ENCODE assay signal across 8 cellular contexts in genomic region chr1:37473431-37474050, GRCh38. TPM values are rescaled to one million over a fixed set of nuclear protein-coding genes. Genes with fewer than 3 reads are reported as not detected.
DNase-seq lines count a peak whose midpoint lies in the region; ATAC-seq, FAIRE-seq and TF ChIP-seq lines count a peak whose summit lies in the region.

No MANE protein-coding gene starts in this region.

- H3K27ac ChIP-seq in endothelial cell of umbilical vein (ENCODE audit: insufficient read depth, low read depth, low read length) = peak overlapping the region; percentile 0

- no peaks in the 10 kb centered on the region for H3K9me3 ChIP-seq in endothelial cell of umbilical vein (replicated peaks; ENCODE audit: control insufficient read depth, insufficient read depth, low read length)

- no peaks in the 10 kb centered on the region for H3K9me1 ChIP-seq in endothelial cell of umbilical vein (replicated peaks; ENCODE audit: control insufficient read depth, extremely low read depth, insufficient read depth, low read length)

- intact Hi-C loops in Right ventricle myocardium superior (cut with DNase I) = no loop called here
- intact Hi-C loops in left cardiac atrium (cut with DNase I) = no loop called here
- intact Hi-C loops in endothelial cell of umbilical vein (cut with micrococcal nuclease) = loop anchor here (2.0 to 10.0 kb wide), 3 partner anchors 81 to 391 kb away; partner anchors contain the start of genes C1orf122, SNIP1 and YRDC

- H3K27me3 ChIP-seq in endothelial cell of umbilical vein (ENCODE audit: control insufficient read depth in 2 of 2, insufficient read depth in 2 of 2, low read length in 2 of 2) = no peaks in the 10 kb centered on the region

- H3K4me3 ChIP-seq in endothelial cell of umbilical vein (replicated peaks in 1 of 3; ENCODE audit: insufficient read depth in 1 of 3, low read depth in 1 of 3, low read length in 3 of 3) = peak overlapping the region in 2 of 3 experiments; percentile 41 to 69

- DNase-seq in Right ventricle myocardium superior (no peak), left cardiac atrium (no peak), UCSD-AML1 (lab: John Stamatoyannopoulos, UW; ENCODE audit: unreplicated experiment) (peak; percentile 55), endothelial cell of umbilical vein (ENCODE audit: low read depth, low spot score) (peak; percentile 32), myocyte (ENCODE audit: low read depth) (peak; percentile 31)

- POLR2A ChIA-PET in endothelial cell of umbilical vein (lab: Charles Lee) = interaction anchor here (0.6 to 4.1 kb wide), 3 partner anchors 13 to 218 kb away, joined by 3 to 27 read pairs (median 8); no protein-coding TSS in a partner anchor

- peak; percentile 7 for ATAC-seq in Right ventricle myocardium superior (ENCODE audit: poor library complexity)
- ATAC-seq in left cardiac atrium = no peak
- no peak for ATAC-seq in HG02885 (IDR thresholded peaks at IDR 0.05; ENCODE audit: poor library complexity, unreplicated experiment)
- no peak for ATAC-seq in GM18519 (IDR thresholded peaks at IDR 0.05; ENCODE audit: low FRiP score, unreplicated experiment)
- no peak for ATAC-seq in HG03469 (IDR thresholded peaks at IDR 0.05; ENCODE audit: unreplicated experiment)

- peak overlapping the region; percentile 15 for H3K9ac ChIP-seq in endothelial cell of umbilical vein (replicated peaks; ENCODE audit: extremely low read depth, insufficient read depth, low read length)

- peaks cover 65% of the 10 kb centered on the region for H3K4me1 ChIP-seq in endothelial cell of umbilical vein (ENCODE audit: control insufficient read depth, extremely low read depth, insufficient read depth, low read length)

- H3K36me3 ChIP-seq in endothelial cell of umbilical vein (ENCODE audit: control insufficient read depth in 2 of 2, extremely low read depth in 1 of 2, insufficient read depth in 2 of 2, low read length in 2 of 2) = peaks cover 0 to 3% of the 10 kb centered on the region in 2 experiments

- TF ChIP-seq POLR2A in endothelial cell of umbilical vein (IDR thresholded peaks at IDR 0.05; ENCODE audit: low read depth, low read length) = no peak

- no peaks in the 10 kb centered on the region for H4K20me1 ChIP-seq in endothelial cell of umbilical vein (replicated peaks; ENCODE audit: control insufficient read depth, extremely low read depth, insufficient read depth, low read length)

- peak overlapping the region; percentile 47 for H2AFZ ChIP-seq in endothelial cell of umbilical vein (ENCODE audit: low read depth, low read length)

- dilution Hi-C loops in endothelial cell of umbilical vein (cut with MboI; ENCODE audit: extremely low pct_ligation_motif_present, low sequenced_read_pairs) = no loop called here

- peak; percentile 70 for FAIRE-seq in endothelial cell of umbilical vein (lab: Jason Lieb, UNC)

- H3K4me2 ChIP-seq in endothelial cell of umbilical vein (ENCODE audit: insufficient read depth, low read length) = peak overlapping the region; percentile 47

- TF ChIP-seq CTCF in endothelial cell of umbilical vein (IDR thresholded peaks at IDR 0.05; ENCODE audit: extremely low read depth in 1 of 2, insufficient read depth in 1 of 2, low read depth in 1 of 2, low read length in 2 of 2) = peak in 1 of 2 donors; percentile 6

- TSS peak; percentile 4 for BruUV-seq in endothelial cell of umbilical vein (replicated peaks; lab: Mats Ljungman, UMichigan)

- CTCF ChIA-PET in endothelial cell of umbilical vein (lab: Charles Lee) = interaction anchor here (1.9 to 8.9 kb wide), 2 partner anchors 13 to 18 kb away, joined by 8 to 158 read pairs; no protein-coding TSS in a partner anchor

- peaks cover 36% of the 10 kb centered on the region for H3K79me2 ChIP-seq in endothelial cell of umbilical vein (ENCODE audit: control insufficient read depth, insufficient read depth, low read length)

TF ChIP-seq in endothelial cell of umbilical vein, 7 proteins besides CTCF, POLR2A, EP300 and RAD21:
- TF ChIP-seq GATA2 (IDR thresholded peaks at IDR 0.05; ENCODE audit: insufficient read depth, insufficient read length, low read depth, low read length) (no peak), MYC (IDR thresholded peaks at IDR 0.05; ENCODE audit: low read depth, low read length) (no peak), EZH2 (IDR thresholded peaks at IDR 0.05; ENCODE audit: borderline replicate concordance, low read depth, low read length, severe bottlenecking) (no peak), POLR2AphosphoS5 (IDR thresholded peaks at IDR 0.05; ENCODE audit: insufficient read depth, low read depth, low read length) (no peak), FOS (IDR thresholded peaks at IDR 0.05; ENCODE audit: borderline replicate concordance, insufficient read depth, low read length) (no peak), MAX (IDR thresholded peaks at IDR 0.05; ENCODE audit: insufficient read depth, insufficient read length) (no peak), JUN (IDR thresholded peaks at IDR 0.05; ENCODE audit: borderline replicate concordance, insufficient read depth, insufficient read length, low read depth) (no peak)
TF ChIP-seq in endothelial cell of umbilical vein: peak in this region for 0.

RNA-seq across cellular contexts. Expression of gene ZC3H12A, which starts 0.8 kb away (rescaled TPM):
- total RNA-seq in Right ventricle myocardium superior = 4.2 TPM
- 10 to 100 TPM in 1 of 2 donors, 1 to 10 TPM in 1; 6.4 to 13.7 TPM for total RNA-seq in left cardiac atrium
- 6.3 and 7.5 TPM in 2 replicates for total RNA-seq in endothelial cell of umbilical vein
- 9.4 and 12.9 TPM in 2 replicates for polyA plus RNA-seq in endothelial cell of umbilical vein
- polyA plus RNA-seq in endothelial cell of umbilical vein (2011; cell fraction: cytosol; rRNA removed) = 5.1 and 8.2 TPM in 2 replicates
- 13.2 and 14.1 TPM in 2 replicates for polyA plus RNA-seq in endothelial cell of umbilical vein (2011; cell fraction: nucleus; rRNA removed)
- polyA plus RNA-seq in endothelial cell of umbilical vein (2012) = 3.3 and 3.4 TPM in 2 replicates
- 5.2 and 6.1 TPM in 2 replicates for polyA minus RNA-seq in endothelial cell of umbilical vein
- 16.2 TPM for polyA minus RNA-seq in endothelial cell of umbilical vein (2011; cell fraction: cytosol; rRNA and poly(A)+ RNA removed)
- polyA minus RNA-seq in endothelial cell of umbilical vein (2011; cell fraction: nucleus; rRNA and poly(A)+ RNA removed) = 7.2 and 10.9 TPM in 2 replicates
- 6.5 and 7.3 TPM in 2 replicates for total RNA-seq in myocyte
- 9.3 TPM for polyA plus RNA-seq in myocyte (2012)

RNA-seq across cellular contexts. Expression of gene MEAF6, which starts 41.0 kb away (rescaled TPM):
- 34.6 TPM for total RNA-seq in Right ventricle myocardium superior
- 10 to 100 TPM; 34.6 to 36.4 TPM for total RNA-seq in left cardiac atrium
- total RNA-seq in endothelial cell of umbilical vein = 50.5 and 62.5 TPM in 2 replicates
- polyA plus RNA-seq in endothelial cell of umbilical vein = 24.3 and 28.0 TPM in 2 replicates
- polyA plus RNA-seq in endothelial cell of umbilical vein (2011; cell fraction: cytosol; rRNA removed) = 41.3 and 44.5 TPM in 2 replicates
- polyA plus RNA-seq in endothelial cell of umbilical vein (2011; cell fraction: nucleus; rRNA removed) = 35.8 and 55.2 TPM in 2 replicates
- polyA plus RNA-seq in endothelial cell of umbilical vein (2012) = 40.8 and 41.2 TPM in 2 replicates
- 15.7 and 16.3 TPM in 2 replicates for polyA minus RNA-seq in endothelial cell of umbilical vein
- polyA minus RNA-seq in endothelial cell of umbilical vein (2011; cell fraction: cytosol; rRNA and poly(A)+ RNA removed) = 14.5 TPM
- polyA minus RNA-seq in endothelial cell of umbilical vein (2011; cell fraction: nucleus; rRNA and poly(A)+ RNA removed) = 17.6 and 22.2 TPM in 2 replicates
- total RNA-seq in myocyte = 88.6 and 116 TPM in 2 replicates
- polyA plus RNA-seq in myocyte (2012) = 56.5 TPM

Comparison
In these comparisons a context has a peak if more than half of its experiments do, and no peak if none do; other contexts are left out.
1. DNase-seq: peak in UCSD-AML1 (single experiment), endothelial cell of umbilical vein (single experiment) and myocyte (single experiment); none in Right ventricle myocardium superior (single experiment) and left cardiac atrium (single experiment).